ENCODE assay signal across 25 cellular contexts in genomic region chr22:42111798-42112197, GRCh38. TPM values are rescaled to one million over a fixed set of nuclear protein-coding genes. Genes with fewer than 3 reads are reported as not detected.
A peak's percentile ranks its signal among the peaks of the same experiment; 100 is the strongest.
DNase-seq lines count a peak whose midpoint lies in the region; ATAC-seq and TF ChIP-seq lines count a peak whose summit lies in the region.
"Had no signal": no experiment of that assay in that cellular context is flagged by ENCODE, and none has a peak within 500 bp of the region (broad histone marks: within the 10 kb centered on the region; RNA-seq: fewer than 3 reads in every experiment).

No MANE protein-coding gene starts in this region.

- peaks cover 3% of the 10 kb centered on the region; the same call in 1 of the 2 replicates for H3K36me3 ChIP-seq in GM23338 (ENCODE audit: insufficient read depth)
- no peaks in the 10 kb centered on the region for H3K36me3 ChIP-seq in HUES6 (ENCODE audit: control insufficient read depth, insufficient read depth, low read length)

- H3F3A ChIP-seq in GM23338 (replicated peaks; ENCODE audit: low read depth): no peaks in the 10 kb centered on the region

- H4K20me1 ChIP-seq in GM23338 (replicated peaks; ENCODE audit: insufficient read depth): no peaks in the 10 kb centered on the region
- H4K20me1 ChIP-seq: BLaER1 had no signal

- peaks cover 23% of the 10 kb centered on the region; the same call in 2 of the 3 replicates for H3K36me3 Mint-ChIP-seq in GM23338 (ENCODE audit: low read depth)
- no peaks in the 10 kb centered on the region for H3K36me3 Mint-ChIP-seq in activated T-helper 17 cell treated with anti-CD3 and anti-CD28 coated beads, Interleukin-2, amount 50 U/mL, for 72 hours (ENCODE audit: low read depth)

- peaks cover 36% of the 10 kb centered on the region for H3K9me3 Mint-ChIP-seq in GM23338
- H3K9me3 Mint-ChIP-seq in activated T-helper 17 cell treated with anti-CD3 and anti-CD28 coated beads, Interleukin-2, amount 50 U/mL, for 72 hours: no peaks in the 10 kb centered on the region

- peaks cover 11% of the 10 kb centered on the region for H3K27me3 Mint-ChIP-seq in GM23338 (ENCODE audit: insufficient read depth, low read depth, poor library complexity)
- H3K27me3 Mint-ChIP-seq in activated T-helper 17 cell treated with anti-CD3 and anti-CD28 coated beads, Interleukin-2, amount 50 U/mL, for 72 hours: no peaks in the 10 kb centered on the region
- H3K27me3 Mint-ChIP-seq: CD4-positive, alpha-beta T cell had no signal

- H3K27me3 ChIP-seq in GM23338 (ENCODE audit: insufficient read depth): peaks cover 12% of the 10 kb centered on the region; the same call in 1 of the 2 replicates
- H3K27me3 ChIP-seq in HUES6 (ENCODE audit: control insufficient read depth, insufficient read depth, low read length): no peaks in the 10 kb centered on the region
- no peaks in the 10 kb centered on the region for H3K27me3 ChIP-seq in dorsolateral prefrontal cortex
- H3K27me3 ChIP-seq: BLaER1, Peyer's patch had no signal

- H3K9me3 ChIP-seq in HUES6 (ENCODE audit: control insufficient read depth, insufficient read depth, low read depth, low read length): peaks cover 24% of the 10 kb centered on the region

- H3K4me1 Mint-ChIP-seq in GM23338: no peaks in the 10 kb centered on the region; the same call in 2 of the 3 replicates
- no peaks in the 10 kb centered on the region for H3K4me1 Mint-ChIP-seq in activated T-helper 17 cell treated with anti-CD3 and anti-CD28 coated beads, Interleukin-2, amount 50 U/mL, for 72 hours

- peak; percentile 59 for DNase-seq in GM23338 (ENCODE audit: low spot score)
- no peak for DNase-seq in retinal pigment epithelial cell (ENCODE audit: low read depth)
- no peak for DNase-seq in RPMI8226
- DNase-seq in dorsolateral prefrontal cortex: no peak
- DNase-seq: Caco-2; CD4-positive, alpha-beta T cell; DMS 273 treated with DMSO at 0.1 percent for 48 hours; DND-41; IMR-90; NCI-H1105; NCI-H146; NCI-H2029; NCI-H226; NCI-H510A treated with DMSO at 0.1 percent for 48 hours; NCI-H774; Peyer's patch; SW 1271 had no signal

- H3K4me1 ChIP-seq in GM23338 (ENCODE audit: insufficient read depth) (no peaks in the 10 kb centered on the region), HUES6 (ENCODE audit: control insufficient read depth, insufficient read depth, low read length) (peaks cover 6% of the 10 kb centered on the region; the same call in 1 of the 2 replicates)
- H3K4me1 ChIP-seq: A549, Caco-2, Peyer's patch had no signal

- H3K4me3 ChIP-seq in GM23338: no peak overlapping the region
- H3K4me3 ChIP-seq in HUES6 (ENCODE audit: low read depth, low read length): no peak overlapping the region
- H3K4me3 ChIP-seq in retinal pigment epithelial cell (ENCODE audit: low read length): no peak overlapping the region
- no peak overlapping the region for H3K4me3 ChIP-seq in dorsolateral prefrontal cortex
- H3K4me3 ChIP-seq: A549, BLaER1, Peyer's patch had no signal

- H3K27ac Mint-ChIP-seq in GM23338: no peak overlapping the region
- H3K27ac Mint-ChIP-seq in activated T-helper 17 cell treated with anti-CD3 and anti-CD28 coated beads, Interleukin-2, amount 50 U/mL, for 72 hours: peak overlapping the region; percentile 56
- H3K27ac Mint-ChIP-seq: CD4-positive, alpha-beta T cell had no signal

- no peak overlapping the region for H3K4me3 Mint-ChIP-seq in GM23338
- no peak overlapping the region for H3K4me3 Mint-ChIP-seq in activated T-helper 17 cell treated with anti-CD3 and anti-CD28 coated beads, Interleukin-2, amount 50 U/mL, for 72 hours
- H3K4me3 Mint-ChIP-seq: CD4-positive, alpha-beta T cell had no signal

- H3K9me2 ChIP-seq in GM23338 (ENCODE audit: insufficient read depth): no peaks in the 10 kb centered on the region

- peak overlapping the region; percentile 63 for H3K9ac ChIP-seq in HUES6 (ENCODE audit: low read length)
- H3K9ac ChIP-seq: BLaER1, KMS-11 had no signal

- ATAC-seq in GM23338 (no peak; the same call in 2 of the 3 replicates), GM21423 (IDR thresholded peaks at IDR 0.05; ENCODE audit: unreplicated experiment) (no peak), GM19397 (IDR thresholded peaks at IDR 0.05; ENCODE audit: unreplicated experiment) (no peak)
- ATAC-seq in activated T-helper 17 cell treated with anti-CD3 and anti-CD28 coated beads, Interleukin-2, amount 50 U/mL, for 72 hours (replicated peaks): no peak
- ATAC-seq: A549 had no signal

- no peaks in the 10 kb centered on the region for H3K79me2 ChIP-seq in GM23338 (replicated peaks; ENCODE audit: insufficient read depth)

- H3K27ac ChIP-seq in GM23338 (ENCODE audit: low read depth) (no peak overlapping the region), HUES6 (ENCODE audit: low read depth, low read length) (no peak overlapping the region; the same call in 1 of the 2 replicates), dorsolateral prefrontal cortex (no peak overlapping the region)
- H3K27ac ChIP-seq: A549, BLaER1, KMS-11, Peyer's patch had no signal

- H3K4me2 ChIP-seq in GM23338: no peak overlapping the region
- H3K4me2 ChIP-seq: A549, BLaER1, KMS-11 had no signal

- no peak overlapping the region for H2AFZ ChIP-seq in GM23338

- intact Hi-C loops in dorsolateral prefrontal cortex (cut with DNase I): loop anchor here in 1 of 2 donors (5.0 kb wide), 1 partner anchor 144 kb away; the partner anchor contains the start of gene SEPTIN3

- TF ChIP-seq CTCF in GM23338 (conservative IDR thresholded peaks at IDR 0.05; ENCODE audit: low read depth in 2 of 2): peak; percentile 47 to 52
- peak; percentile 22 for TF ChIP-seq CTCF in retinal pigment epithelial cell (conservative IDR thresholded peaks at IDR 0.05; ENCODE audit: low read depth, low read length)
- no peak for TF ChIP-seq CTCF in dorsolateral prefrontal cortex (IDR thresholded peaks at IDR 0.05 in 54 of 56, conservative IDR thresholded peaks at IDR 0.05 in 2 of 56; ENCODE audit: low read depth in 1 of 56, partially characterized antibody in 56 of 56)

TF ChIP-seq in GM23338, 12 proteins besides CTCF, POLR2A, EP300 and RAD21 (continues in another document):
- TF ChIP-seq NANOG (IDR thresholded peaks at IDR 0.05; ENCODE audit: borderline replicate concordance) (no peak), JUNB (IDR thresholded peaks at IDR 0.05; ENCODE audit: unreplicated experiment) (no peak)

RNA-seq across cellular contexts. Expression of gene CYP2D6, which starts 18.8 kb away (rescaled TPM):
- total RNA-seq in GM23338 (2014; rRNA removed; shearing (Covaris generic)): 0.27 and 1.3 TPM in 2 replicates
- 0.56 and 1.2 TPM in 2 replicates for polyA plus RNA-seq in GM23338 (2016; fragmentation: Nextera tagmentation; extraction: Ambion mirVana)
- total RNA-seq in activated T-helper 17 cell treated with anti-CD3 and anti-CD28 coated beads, Interleukin-2, amount 50 U/mL, for 72 hours: 1 to 10 TPM; 5.5 to 6.3 TPM
- total RNA-seq in dorsolateral prefrontal cortex: 1 to 10 TPM in 119 of 120 experiments, under 1 TPM in 1; 0.76 to 8.0 (median 2.7) TPM

RNA-seq across cellular contexts. Expression of gene NDUFA6, which starts 21.2 kb away (rescaled TPM):
- total RNA-seq in GM23338 (2014; rRNA removed; shearing (Covaris generic)): 69.8 and 98.4 TPM in 2 replicates
- 428 and 433 TPM in 2 replicates for polyA plus RNA-seq in GM23338 (2016; fragmentation: Nextera tagmentation; extraction: Ambion mirVana)
- 10 to 100 TPM; 59.1 to 81.7 TPM for total RNA-seq in activated T-helper 17 cell treated with anti-CD3 and anti-CD28 coated beads, Interleukin-2, amount 50 U/mL, for 72 hours
- 10 to 100 TPM; 33.6 to 81.3 (median 55.8) TPM for total RNA-seq in dorsolateral prefrontal cortex

RNA-seq across cellular contexts. Expression of gene SMDT1, which starts 32.3 kb away (rescaled TPM):
- 4.9 and 5.2 TPM in 2 replicates for total RNA-seq in GM23338 (2014; rRNA removed; shearing (Covaris generic))
- polyA plus RNA-seq in GM23338 (2016; fragmentation: Nextera tagmentation; extraction: Ambion mirVana): 95.1 and 97.9 TPM in 2 replicates
- 10 to 100 TPM; 34.7 to 66.2 TPM for total RNA-seq in activated T-helper 17 cell treated with anti-CD3 and anti-CD28 coated beads, Interleukin-2, amount 50 U/mL, for 72 hours
- 100 to 1,000 TPM in 17 of 120 experiments, 10 to 100 TPM in 103; 58.2 to 115 (median 88.2) TPM for total RNA-seq in dorsolateral prefrontal cortex

RNA-seq across cellular contexts. Expression of gene PHETA2, which starts 37.8 kb away (rescaled TPM):
- 5.9 and 7.6 TPM in 2 replicates for total RNA-seq in GM23338 (2014; rRNA removed; shearing (Covaris generic))
- 3.8 and 4.5 TPM in 2 replicates for polyA plus RNA-seq in GM23338 (2016; fragmentation: Nextera tagmentation; extraction: Ambion mirVana)
- 1 to 10 TPM; 2.5 to 3.4 TPM for total RNA-seq in activated T-helper 17 cell treated with anti-CD3 and anti-CD28 coated beads, Interleukin-2, amount 50 U/mL, for 72 hours
- total RNA-seq in dorsolateral prefrontal cortex: 1 to 10 TPM in 105 of 120 experiments, under 1 TPM in 15; 0.35 to 3.9 (median 1.5) TPM
- total RNA-seq: G401 had no signal

RNA-seq across cellular contexts. Expression of gene NAGA, which starts 41.2 kb away (rescaled TPM):
- 17.8 and 21.4 TPM in 2 replicates for total RNA-seq in GM23338 (2014; rRNA removed; shearing (Covaris generic))
- 6.3 and 6.6 TPM in 2 replicates for polyA plus RNA-seq in GM23338 (2016; fragmentation: Nextera tagmentation; extraction: Ambion mirVana)
- 10 to 100 TPM; 30.7 to 34.8 TPM for total RNA-seq in activated T-helper 17 cell treated with anti-CD3 and anti-CD28 coated beads, Interleukin-2, amount 50 U/mL, for 72 hours
- 10 to 100 TPM in 67 of 120 experiments, 1 to 10 TPM in 53; 5.3 to 20.8 (median 10.3) TPM for total RNA-seq in dorsolateral prefrontal cortex

Comparison
In these comparisons a context has a peak if more than half of its experiments do, and no peak if none do; other contexts are left out.
1. CTCF ChIP-seq: peak in GM23338 (2 of 2) and retinal pigment epithelial cell (single experiment); none in dorsolateral prefrontal cortex (0 of 56).